In the genomic region with DNA sequence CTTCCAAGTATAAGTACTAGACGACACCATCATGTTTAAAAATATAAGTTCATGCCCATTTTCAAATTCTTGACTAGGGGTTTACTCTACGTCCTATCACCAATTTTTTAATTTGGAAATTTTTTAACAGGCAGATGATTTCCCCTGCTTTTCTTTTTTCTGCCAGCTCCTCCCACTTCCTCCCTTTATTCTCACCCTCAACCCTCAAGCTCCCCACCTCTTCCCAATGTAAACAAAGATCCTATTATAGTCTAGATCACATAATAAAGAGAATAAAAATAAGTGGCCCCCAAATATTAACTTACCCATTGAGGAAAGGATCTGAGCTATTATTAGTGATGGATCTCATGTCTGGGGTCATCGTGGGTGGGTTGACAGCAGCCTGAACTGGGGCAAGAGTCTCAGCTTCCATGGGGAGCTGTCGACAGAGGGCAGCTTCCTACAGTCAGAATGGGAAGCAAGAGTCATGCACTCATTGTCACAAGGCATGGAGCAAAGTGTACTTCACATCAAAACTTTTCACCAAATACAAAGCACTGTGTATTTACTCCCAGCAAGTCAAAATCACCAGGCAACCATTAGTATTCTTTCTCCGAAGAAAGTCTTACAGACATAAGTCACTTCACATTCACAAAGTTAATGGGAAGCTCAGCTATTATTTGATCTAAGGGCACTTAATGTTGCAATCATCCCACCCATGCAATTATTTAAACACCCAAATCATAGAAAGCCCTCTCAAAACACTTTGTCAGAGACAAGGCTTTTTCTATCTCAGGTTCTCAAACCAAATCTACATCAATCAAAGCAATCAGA, we compare ENCODE assay signal across 11 cellular contexts. TPM values are rescaled to one million over a fixed set of nuclear protein-coding genes. Genes with fewer than 3 reads are reported as not detected.
DNase-seq lines count a peak whose midpoint lies in the region; ATAC-seq and TF ChIP-seq lines count a peak whose summit lies in the region.
"Had no signal": no experiment of that assay in that cellular context is flagged by ENCODE, and none has a peak within 500 bp of the region (broad histone marks: within the 10 kb centered on the region; RNA-seq: fewer than 3 reads in every experiment).

No MANE protein-coding gene starts in this region.

- no peak overlapping the region for H3K27ac Mint-ChIP-seq in activated T-helper 17 cell treated with anti-CD3 and anti-CD28 coated beads, Interleukin-2, amount 50 U/mL, for 72 hours

- H3K4me3 Mint-ChIP-seq in activated T-helper 17 cell treated with anti-CD3 and anti-CD28 coated beads, Interleukin-2, amount 50 U/mL, for 72 hours: no peak overlapping the region
- H3K4me3 Mint-ChIP-seq: central memory CD8-positive, alpha-beta T cell had no signal

- H3K4me1 ChIP-seq in duodenal mucosa (ENCODE audit: control insufficient read depth in 1 of 2, insufficient read depth in 2 of 2, low read length in 2 of 2): peaks cover 0 to 2% of the 10 kb centered on the region in 2 donors
- peaks cover 0 to 12% (median 9%) of the 10 kb centered on the region in 4 donors for H3K4me1 ChIP-seq in liver (ENCODE audit: control insufficient read depth in 4 of 4, insufficient read depth in 4 of 4, low read length in 3 of 4)
- H3K4me1 ChIP-seq in tibial artery: peaks cover 0 to 49% (median 28%) of the 10 kb centered on the region in 4 donors

- H3K4me3 ChIP-seq in duodenal mucosa (ENCODE audit: low read depth in 1 of 2, low read length in 2 of 2) (no peak overlapping the region), liver (ENCODE audit: low read depth in 1 of 3, low read length in 3 of 3) (no peak overlapping the region), tibial artery (no peak overlapping the region)

- TF ChIP-seq CTCF in liver (IDR thresholded peaks at IDR 0.05; ENCODE audit: low read depth, low read length, missing input control): peak; percentile 5
- TF ChIP-seq CTCF in tibial artery (IDR thresholded peaks at IDR 0.05): peak in 1 of 2 experiments; percentile 30

- no peaks in the 10 kb centered on the region for H3K9me3 ChIP-seq in duodenal mucosa (ENCODE audit: control insufficient read depth in 1 of 2, low read length in 2 of 2)
- H3K9me3 ChIP-seq in liver (ENCODE audit: control insufficient read depth in 4 of 4, low read length in 3 of 4): no peaks in the 10 kb centered on the region
- H3K9me3 ChIP-seq in tibial artery: no peaks in the 10 kb centered on the region

- no peaks in the 10 kb centered on the region for H3K9me3 Mint-ChIP-seq in activated T-helper 17 cell treated with anti-CD3 and anti-CD28 coated beads, Interleukin-2, amount 50 U/mL, for 72 hours
- H3K9me3 Mint-ChIP-seq: central memory CD8-positive, alpha-beta T cell had no signal

- H3K27ac ChIP-seq in duodenal mucosa (ENCODE audit: low read depth, low read length) (peak overlapping the region; percentile 54), liver (ENCODE audit: low read depth in 1 of 2, low read length in 2 of 2) (peak overlapping the region; percentile 29 to 33), tibial artery (peak overlapping the region; percentile 29 to 52)
- H3K27ac ChIP-seq: 22Rv1 had no signal

- intact Hi-C loops in tibial artery (cut with DNase I; ENCODE audit: low total_unique reads): loop anchor here (5.0 kb wide), 1 partner anchor 190 kb away; no protein-coding TSS in a partner anchor

- no peaks in the 10 kb centered on the region for H3K36me3 ChIP-seq in duodenal mucosa (ENCODE audit: control insufficient read depth in 1 of 2, insufficient read depth in 2 of 2, low read length in 2 of 2)
- peaks cover 0 to 12% (median 2%) of the 10 kb centered on the region in 4 donors for H3K36me3 ChIP-seq in liver (ENCODE audit: control insufficient read depth in 4 of 4, insufficient read depth in 3 of 4, low read depth in 1 of 4, low read length in 3 of 4)
- peaks cover 24 to 32% (median 28%) of the 10 kb centered on the region in 3 donors for H3K36me3 ChIP-seq in tibial artery

- H3K9ac ChIP-seq in duodenal mucosa (ENCODE audit: low read depth in 1 of 2, low read length in 2 of 2) (no peak overlapping the region), liver (ENCODE audit: low read depth in 1 of 2, low read length in 2 of 2) (no peak overlapping the region)

- peak; percentile 46 for DNase-seq in DMS 273 (lab: John Stamatoyannopoulos, UW; ENCODE audit: unreplicated experiment)
- DNase-seq in DMS 273 treated with DMSO at 0.1 percent for 48 hours (lab: John Stamatoyannopoulos, UW): no peak
- peak in 1 of 2 donors; percentile 37 for DNase-seq in tibial artery
- no peak for DNase-seq in stimulated activated naive CD4-positive, alpha-beta T cell (lab: John Stamatoyannopoulos, UW)
- DNase-seq in NOMO-1 (lab: John Stamatoyannopoulos, UW; ENCODE audit: unreplicated experiment in 2 of 2): no peak
- DNase-seq: activated CD4-positive, alpha-beta T cell treated with anti-CD3 and anti-CD28 coated beads for 1 hour had no signal

- WGBS in liver: 56% methylated on average over 5 of the region's 5 CpGs

- H3K36me3 Mint-ChIP-seq in activated T-helper 17 cell treated with anti-CD3 and anti-CD28 coated beads, Interleukin-2, amount 50 U/mL, for 72 hours (ENCODE audit: low read depth): no peaks in the 10 kb centered on the region

- peak; percentile 39 to 48 for TF ChIP-seq RAD21 in liver (IDR thresholded peaks at IDR 0.05)

- H3K4me1 Mint-ChIP-seq in activated T-helper 17 cell treated with anti-CD3 and anti-CD28 coated beads, Interleukin-2, amount 50 U/mL, for 72 hours: no peaks in the 10 kb centered on the region

- ATAC-seq in activated T-helper 17 cell treated with anti-CD3 and anti-CD28 coated beads, Interleukin-2, amount 50 U/mL, for 72 hours (replicated peaks): no peak

- H3K27me3 ChIP-seq in duodenal mucosa (ENCODE audit: control insufficient read depth in 1 of 2, insufficient read depth in 2 of 2, low read length in 2 of 2): no peaks in the 10 kb centered on the region
- no peaks in the 10 kb centered on the region for H3K27me3 ChIP-seq in liver (ENCODE audit: control insufficient read depth in 4 of 4, insufficient read depth in 4 of 4, low read length in 3 of 4)
- no peaks in the 10 kb centered on the region for H3K27me3 ChIP-seq in tibial artery

- H3K27me3 Mint-ChIP-seq in activated T-helper 17 cell treated with anti-CD3 and anti-CD28 coated beads, Interleukin-2, amount 50 U/mL, for 72 hours: peaks cover 8% of the 10 kb centered on the region

TF ChIP-seq in liver, 16 proteins besides CTCF, POLR2A, EP300 and RAD21:
- TF ChIP-seq RXRA (IDR thresholded peaks at IDR 0.05): no peak
- TF ChIP-seq TAF1 (conservative IDR thresholded peaks at IDR 0.05): no peak
- TF ChIP-seq YY1 (IDR thresholded peaks at IDR 0.05): no peak
- TF ChIP-seq JUND (IDR thresholded peaks at IDR 0.05): no peak
- no peak for TF ChIP-seq HNF4A (conservative IDR thresholded peaks at IDR 0.05)
- TF ChIP-seq, protein P1, sequence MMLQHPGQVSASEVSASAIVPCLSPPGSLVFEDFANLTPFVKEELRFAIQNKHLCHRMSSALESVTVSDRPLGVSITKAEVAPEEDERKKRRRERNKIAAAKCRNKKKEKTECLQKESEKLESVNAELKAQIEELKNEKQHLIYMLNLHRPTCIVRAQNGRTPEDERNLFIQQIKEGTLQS (IDR thresholded peaks at IDR 0.05): no peak
- TF ChIP-seq, protein P2, sequence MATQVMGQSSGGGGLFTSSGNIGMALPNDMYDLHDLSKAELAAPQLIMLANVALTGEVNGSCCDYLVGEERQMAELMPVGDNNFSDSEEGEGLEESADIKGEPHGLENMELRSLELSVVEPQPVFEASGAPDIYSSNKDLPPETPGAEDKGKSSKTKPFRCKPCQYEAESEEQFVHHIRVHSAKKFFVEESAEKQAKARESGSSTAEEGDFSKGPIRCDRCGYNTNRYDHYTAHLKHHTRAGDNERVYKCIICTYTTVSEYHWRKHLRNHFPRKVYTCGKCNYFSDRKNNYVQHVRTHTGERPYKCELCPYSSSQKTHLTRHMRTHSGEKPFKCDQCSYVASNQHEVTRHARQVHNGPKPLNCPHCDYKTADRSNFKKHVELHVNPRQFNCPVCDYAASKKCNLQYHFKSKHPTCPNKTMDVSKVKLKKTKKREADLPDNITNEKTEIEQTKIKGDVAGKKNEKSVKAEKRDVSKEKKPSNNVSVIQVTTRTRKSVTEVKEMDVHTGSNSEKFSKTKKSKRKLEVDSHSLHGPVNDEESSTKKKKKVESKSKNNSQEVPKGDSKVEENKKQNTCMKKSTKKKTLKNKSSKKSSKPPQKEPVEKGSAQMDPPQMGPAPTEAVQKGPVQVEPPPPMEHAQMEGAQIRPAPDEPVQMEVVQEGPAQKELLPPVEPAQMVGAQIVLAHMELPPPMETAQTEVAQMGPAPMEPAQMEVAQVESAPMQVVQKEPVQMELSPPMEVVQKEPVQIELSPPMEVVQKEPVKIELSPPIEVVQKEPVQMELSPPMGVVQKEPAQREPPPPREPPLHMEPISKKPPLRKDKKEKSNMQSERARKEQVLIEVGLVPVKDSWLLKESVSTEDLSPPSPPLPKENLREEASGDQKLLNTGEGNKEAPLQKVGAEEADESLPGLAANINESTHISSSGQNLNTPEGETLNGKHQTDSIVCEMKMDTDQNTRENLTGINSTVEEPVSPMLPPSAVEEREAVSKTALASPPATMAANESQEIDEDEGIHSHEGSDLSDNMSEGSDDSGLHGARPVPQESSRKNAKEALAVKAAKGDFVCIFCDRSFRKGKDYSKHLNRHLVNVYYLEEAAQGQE (IDR thresholded peaks at IDR 0.05): no peak
- TF ChIP-seq NR2F2 (IDR thresholded peaks at IDR 0.05): no peak
- TF ChIP-seq FOXA1 (IDR thresholded peaks at IDR 0.05): no peak

RNA-seq across cellular contexts. Expression of a gene that starts 53.2 kb away (rescaled TPM):
- total RNA-seq in liver: 100 to 1,000 TPM; 184 to 230 TPM
- 100 to 1,000 TPM; 201 to 215 TPM for polyA plus RNA-seq in liver
- not detected for total RNA-seq in activated T-helper 17 cell treated with anti-CD3 and anti-CD28 coated beads, Interleukin-2, amount 50 U/mL, for 72 hours

Comparison
In these comparisons a context has a peak if more than half of its experiments do, and no peak if none do; other contexts are left out.
1. RNA of a gene that starts 53.2 kb away (total RNA-seq): 184 to 230 TPM in liver; not detected in activated T-helper 17 cell treated with anti-CD3 and anti-CD28 coated beads, Interleukin-2, amount 50 U/mL, for 72 hours; every median in the first group is over 100 times any median in the second.
2. Peak in every context shown above with its lines, with median percentiles within 50 percentile points of each other: H3K27ac ChIP-seq.